Comparison of ENCODE assay signal across 1 cellular context in the genomic region with DNA sequence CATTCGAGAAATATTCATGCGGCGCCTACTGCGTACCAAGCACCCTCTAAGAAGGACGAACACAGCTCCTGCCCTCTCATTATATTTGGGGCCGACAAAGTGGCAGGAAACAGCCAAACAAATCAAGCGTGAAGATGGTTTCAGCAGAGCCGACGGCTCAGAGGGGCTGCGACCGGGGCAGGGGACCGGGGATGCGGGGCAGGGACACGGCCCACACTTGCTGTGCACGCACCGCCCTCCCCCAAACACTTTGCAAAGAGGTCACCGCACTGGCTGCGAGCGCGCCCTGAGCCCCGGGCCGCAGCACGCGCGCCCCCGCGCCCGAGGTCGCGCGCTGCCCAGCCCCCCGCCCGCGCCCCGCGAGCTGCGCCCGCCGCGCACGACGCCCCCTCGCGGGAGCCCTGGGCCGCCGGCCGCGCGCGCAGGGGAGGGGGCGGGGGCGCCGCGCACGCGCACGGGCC.
TF ChIP-seq lines count a peak whose summit lies in the region.

No MANE protein-coding gene starts in this region.

TF ChIP-seq in SK-N-SH, 30 proteins besides CTCF, POLR2A, EP300 and RAD21 (continued from another document):
- TF ChIP-seq NRF1 (IDR thresholded peaks at IDR 0.05; ENCODE audit: low read depth, low read length) (no peak; the same call in 1 of the 2 replicates), NFIC (IDR thresholded peaks at IDR 0.05; ENCODE audit: borderline replicate concordance) (no peak), POLR2AphosphoS5 (IDR thresholded peaks at IDR 0.05; ENCODE audit: low read depth, low read length) (no peak), TEAD4 (IDR thresholded peaks at IDR 0.05; ENCODE audit: borderline replicate concordance, insufficient read depth) (no peak), FOXM1 (IDR thresholded peaks at IDR 0.05; ENCODE audit: low read depth) (no peak), JUND (IDR thresholded peaks at IDR 0.05) (no peak)
- TF ChIP-seq, protein P1, sequence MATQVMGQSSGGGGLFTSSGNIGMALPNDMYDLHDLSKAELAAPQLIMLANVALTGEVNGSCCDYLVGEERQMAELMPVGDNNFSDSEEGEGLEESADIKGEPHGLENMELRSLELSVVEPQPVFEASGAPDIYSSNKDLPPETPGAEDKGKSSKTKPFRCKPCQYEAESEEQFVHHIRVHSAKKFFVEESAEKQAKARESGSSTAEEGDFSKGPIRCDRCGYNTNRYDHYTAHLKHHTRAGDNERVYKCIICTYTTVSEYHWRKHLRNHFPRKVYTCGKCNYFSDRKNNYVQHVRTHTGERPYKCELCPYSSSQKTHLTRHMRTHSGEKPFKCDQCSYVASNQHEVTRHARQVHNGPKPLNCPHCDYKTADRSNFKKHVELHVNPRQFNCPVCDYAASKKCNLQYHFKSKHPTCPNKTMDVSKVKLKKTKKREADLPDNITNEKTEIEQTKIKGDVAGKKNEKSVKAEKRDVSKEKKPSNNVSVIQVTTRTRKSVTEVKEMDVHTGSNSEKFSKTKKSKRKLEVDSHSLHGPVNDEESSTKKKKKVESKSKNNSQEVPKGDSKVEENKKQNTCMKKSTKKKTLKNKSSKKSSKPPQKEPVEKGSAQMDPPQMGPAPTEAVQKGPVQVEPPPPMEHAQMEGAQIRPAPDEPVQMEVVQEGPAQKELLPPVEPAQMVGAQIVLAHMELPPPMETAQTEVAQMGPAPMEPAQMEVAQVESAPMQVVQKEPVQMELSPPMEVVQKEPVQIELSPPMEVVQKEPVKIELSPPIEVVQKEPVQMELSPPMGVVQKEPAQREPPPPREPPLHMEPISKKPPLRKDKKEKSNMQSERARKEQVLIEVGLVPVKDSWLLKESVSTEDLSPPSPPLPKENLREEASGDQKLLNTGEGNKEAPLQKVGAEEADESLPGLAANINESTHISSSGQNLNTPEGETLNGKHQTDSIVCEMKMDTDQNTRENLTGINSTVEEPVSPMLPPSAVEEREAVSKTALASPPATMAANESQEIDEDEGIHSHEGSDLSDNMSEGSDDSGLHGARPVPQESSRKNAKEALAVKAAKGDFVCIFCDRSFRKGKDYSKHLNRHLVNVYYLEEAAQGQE (IDR thresholded peaks at IDR 0.05; ENCODE audit: low read depth, low read length), result no peak
TF ChIP-seq in SK-N-SH: peak in this region for 0.
